15 cellular contexts compared by ENCODE assay signal in the genomic region with DNA sequence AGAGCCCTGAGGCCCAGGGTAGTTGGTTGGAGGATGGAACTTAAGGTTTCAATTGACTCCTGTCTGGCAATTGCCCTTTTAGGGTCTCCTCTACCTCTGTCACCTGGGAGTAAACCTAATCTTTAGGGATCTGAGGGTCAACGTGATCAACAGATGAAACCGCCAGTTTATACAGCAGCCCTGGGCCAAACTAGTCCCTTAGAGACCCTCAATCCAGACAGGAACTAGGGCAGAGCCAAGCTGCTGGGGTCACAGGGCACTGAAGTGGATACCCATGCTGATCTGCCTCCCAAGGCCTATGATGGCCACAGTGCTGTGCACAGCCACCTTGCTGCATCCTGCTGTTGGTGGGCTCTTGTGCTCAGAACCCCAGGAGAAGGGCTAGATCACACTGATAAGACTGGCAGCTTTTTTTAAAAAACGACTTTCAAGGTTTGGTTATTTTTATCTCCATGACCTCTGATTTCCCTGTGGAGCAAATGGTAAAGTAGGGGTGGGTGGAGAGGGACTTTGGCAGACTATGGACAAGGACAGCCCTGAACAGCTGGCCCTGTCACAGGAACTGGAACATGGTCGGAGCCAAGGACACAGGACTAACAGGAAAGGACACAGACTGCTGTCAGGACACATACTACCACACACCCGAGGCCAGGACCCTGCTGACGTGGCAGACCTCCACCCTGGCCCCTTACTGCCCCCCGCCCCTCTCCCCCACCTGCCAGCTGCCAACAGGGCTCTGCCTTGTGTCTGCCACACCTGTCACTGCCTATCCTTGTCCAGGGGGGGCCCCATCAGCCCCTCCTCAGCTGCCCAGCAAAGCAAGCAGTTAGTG. TPM values are rescaled to one million over a fixed set of nuclear protein-coding genes. Genes with fewer than 3 reads are reported as not detected.
DNase-seq lines count a peak whose midpoint lies in the region; ATAC-seq, FAIRE-seq and TF ChIP-seq lines count a peak whose summit lies in the region.
"Had no signal": no experiment of that assay in that cellular context is flagged by ENCODE, and none has a peak within 500 bp of the region (broad histone marks: within the 10 kb centered on the region; RNA-seq: fewer than 3 reads in every experiment).

No MANE protein-coding gene starts in this region.

- H3K36me3 Mint-ChIP-seq in activated naive CD4-positive, alpha-beta T cell treated with anti-CD3 and anti-CD28 coated beads, Interleukin-2, amount 10 ng/mL, durations not matched to agents 7 days and 5 days: peaks cover 4% of the 10 kb centered on the region
- no peaks in the 10 kb centered on the region for H3K36me3 Mint-ChIP-seq in activated naive CD4-positive, alpha-beta T cell treated with anti-CD3 and anti-CD28 coated beads for 36 hours (ENCODE audit: low read depth)
- no peaks in the 10 kb centered on the region for H3K36me3 Mint-ChIP-seq in neural progenitor cell

- CTCF ChIA-PET in activated naive CD4-positive, alpha-beta T cell treated with anti-CD3 and anti-CD28 coated beads, Interleukin-2, amount 10 ng/mL, durations not matched to agents 7 days and 5 days (lab: Charles Lee): interaction anchor here (1.0 kb wide), 1 partner anchor 22 kb away, joined by 4 read pairs; no protein-coding TSS in a partner anchor
- CTCF ChIA-PET in activated naive CD4-positive, alpha-beta T cell treated with anti-CD3 and anti-CD28 coated beads for 36 hours (lab: Charles Lee): no interaction called here
- CTCF ChIA-PET in H1 (lab: Charles Lee; ENCODE audit: partially characterized antibody): interaction anchor here (0.9 kb wide), 1 partner anchor 140 kb away, joined by 3 read pairs; a partner anchor contains a TSS

- no peak overlapping the region for H3K4ac ChIP-seq in H1 (replicated peaks; ENCODE audit: insufficient read length, low read depth, low read length)

- H4K20me1 ChIP-seq in H1 (replicated peaks in 1 of 2; ENCODE audit: control insufficient read depth in 1 of 2, insufficient read depth in 2 of 2, low read length in 2 of 2): no peaks in the 10 kb centered on the region
- H4K20me1 ChIP-seq in neural progenitor cell (ENCODE audit: low read depth): no peaks in the 10 kb centered on the region

- no peak overlapping the region for H3K27ac ChIP-seq in H1 (ENCODE audit: low read depth, low read length)
- H3K27ac ChIP-seq in lung (ENCODE audit: low read depth in 1 of 2, low read length in 1 of 2): peak overlapping the region; percentile 21 to 93
- peak overlapping the region in 2 of 3 donors; percentile 16 to 56 for H3K27ac ChIP-seq in thyroid gland
- H3K27ac ChIP-seq in neural progenitor cell: no peak overlapping the region
- H3K27ac ChIP-seq: hepatocyte had no signal

- H3K4me3 ChIP-seq in H1 (ENCODE audit: extremely low read depth in 1 of 4, insufficient read depth in 2 of 4, low read depth in 3 of 4, low read length in 4 of 4) (no peak overlapping the region), lung (no peak overlapping the region), thyroid gland (replicated peaks in 1 of 3) (no peak overlapping the region), neural progenitor cell (no peak overlapping the region)
- H3K4me3 ChIP-seq: GM23338, hepatocyte, sigmoid colon had no signal

- H3K79me1 ChIP-seq in H1 (ENCODE audit: low read depth, low read length): no peaks in the 10 kb centered on the region

- no peak overlapping the region for H3K18ac ChIP-seq in H1 (ENCODE audit: extremely low read depth, low read length)

- H3K9ac ChIP-seq in H1 (replicated peaks in 1 of 4; ENCODE audit: extremely low read depth in 1 of 4, low read depth in 3 of 4, low read length in 3 of 4) (no peak overlapping the region), neural progenitor cell (no peak overlapping the region)

- H3K27ac Mint-ChIP-seq in activated naive CD4-positive, alpha-beta T cell treated with anti-CD3 and anti-CD28 coated beads, Interleukin-2, amount 10 ng/mL, durations not matched to agents 7 days and 5 days: peak overlapping the region; percentile 39
- no peak overlapping the region for H3K27ac Mint-ChIP-seq in activated naive CD4-positive, alpha-beta T cell treated with anti-CD3 and anti-CD28 coated beads for 36 hours
- H3K27ac Mint-ChIP-seq in neural progenitor cell: no peak overlapping the region
- H3K27ac Mint-ChIP-seq: GM23338 had no signal

- TF ChIP-seq EP300 in H1 (IDR thresholded peaks at IDR 0.05; ENCODE audit: borderline replicate concordance in 1 of 2, low read depth in 2 of 2, low read length in 2 of 2): no peak

- H3K23ac ChIP-seq in H1 (ENCODE audit: insufficient read length): no peak overlapping the region

- H3K4me1 ChIP-seq in H1 (replicated peaks in 1 of 4; ENCODE audit: control insufficient read depth in 3 of 4, insufficient read depth in 4 of 4, low read length in 3 of 4): peaks cover 0 to 3% (median under 1%) of the 10 kb centered on the region in 4 experiments; a peak in 3 of 7 replicates
- peaks cover 4 to 8% of the 10 kb centered on the region in 2 donors for H3K4me1 ChIP-seq in lung (ENCODE audit: control insufficient read depth in 2 of 2, insufficient read depth in 2 of 2, low read length in 2 of 2)
- peaks cover 4 to 7% of the 10 kb centered on the region in 2 donors for H3K4me1 ChIP-seq in thyroid gland
- no peaks in the 10 kb centered on the region for H3K4me1 ChIP-seq in neural progenitor cell

- WGBS in H1 (ENCODE audit: extremely low coverage in 1 of 2, insufficient coverage in 1 of 2, insufficient read length in 1 of 2, insufficient replicate concordance in 2 of 2, low coverage in 1 of 2, low lambda C conversion rate in 2 of 2, missing lambda C conversion rate in 1 of 2), 2 experiments: 81% methylated on average over 6 of the region's 7 CpGs; no CpG with 5 or more reads in 1 of the 2 experiments
- 56 to 77% methylated on average over 7 of the region's 7 CpGs for WGBS in lung, 2 donors
- WGBS in thyroid gland, 2 donors: 55 to 66% methylated on average over 4 to 5 of the region's 7 CpGs

- intact Hi-C loops in activated naive CD4-positive, alpha-beta T cell treated with anti-CD3 and anti-CD28 coated beads for 36 hours (cut with micrococcal nuclease): no loop called here
- intact Hi-C loops in thyroid gland (cut with DNase I): no loop called here

- H3K27me3 ChIP-seq in H1 (replicated peaks in 1 of 4; ENCODE audit: control insufficient read depth in 3 of 4, extremely low read depth in 1 of 4, insufficient read depth in 3 of 4, low read length in 3 of 4) (no peaks in the 10 kb centered on the region), lung (ENCODE audit: control insufficient read depth, insufficient read depth) (no peaks in the 10 kb centered on the region), thyroid gland (no peaks in the 10 kb centered on the region), neural progenitor cell (no peaks in the 10 kb centered on the region)
- H3K27me3 ChIP-seq: hepatocyte, sigmoid colon had no signal

- H3K56ac ChIP-seq in H1 (replicated peaks; ENCODE audit: insufficient read length, low read depth, low read length): no peak overlapping the region

- H3K27me3 Mint-ChIP-seq in activated naive CD4-positive, alpha-beta T cell treated with anti-CD3 and anti-CD28 coated beads, Interleukin-2, amount 10 ng/mL, durations not matched to agents 7 days and 5 days: no peaks in the 10 kb centered on the region
- no peaks in the 10 kb centered on the region for H3K27me3 Mint-ChIP-seq in activated naive CD4-positive, alpha-beta T cell treated with anti-CD3 and anti-CD28 coated beads for 36 hours (ENCODE audit: low read depth)
- H3K27me3 Mint-ChIP-seq in neural progenitor cell (ENCODE audit: insufficient read depth, low read depth): peaks cover 4% of the 10 kb centered on the region

- H3K4me2 ChIP-seq in H1 (ENCODE audit: insufficient read depth in 1 of 2, low read depth in 2 of 2, low read length in 2 of 2) (no peak overlapping the region), neural progenitor cell (no peak overlapping the region)
- H3K4me2 ChIP-seq: GM23338, hepatocyte had no signal

- peaks cover 35% of the 10 kb centered on the region for H3K4me1 Mint-ChIP-seq in activated naive CD4-positive, alpha-beta T cell treated with anti-CD3 and anti-CD28 coated beads, Interleukin-2, amount 10 ng/mL, durations not matched to agents 7 days and 5 days
- H3K4me1 Mint-ChIP-seq in activated naive CD4-positive, alpha-beta T cell treated with anti-CD3 and anti-CD28 coated beads for 36 hours (ENCODE audit: low read depth): peaks cover 20% of the 10 kb centered on the region
- peaks cover 5% of the 10 kb centered on the region for H3K4me1 Mint-ChIP-seq in neural progenitor cell

- no peak for TF ChIP-seq RAD21 in H1 (IDR thresholded peaks at IDR 0.05 in 1 of 2, conservative IDR thresholded peaks at IDR 0.05 in 1 of 2; ENCODE audit: low read depth in 2 of 2, low read length in 2 of 2)

- H2AK5ac ChIP-seq in H1 (ENCODE audit: low read depth, low read length): no peak overlapping the region

- H3K79me2 ChIP-seq in H1 (ENCODE audit: control insufficient read depth in 1 of 2, insufficient read depth in 2 of 2, low read length in 2 of 2) (no peaks in the 10 kb centered on the region), neural progenitor cell (ENCODE audit: low read depth) (no peaks in the 10 kb centered on the region)
- H3K79me2 ChIP-seq: hepatocyte had no signal

- ATAC-seq in lung (ENCODE audit: insufficient read depth, low FRiP score): no peak
- no peak for ATAC-seq in GM21786 (IDR thresholded peaks at IDR 0.05; ENCODE audit: unreplicated experiment)
- ATAC-seq: GM23338; stimulated activated naive CD8-positive, alpha-beta T cell treated with anti-CD3 and anti-CD28 coated beads, Interleukin-15, Interleukin-2, amounts not matched to agents 100 U/mL and 50 U/mL, for 24 hours had no signal

- H4K8ac ChIP-seq in H1 (ENCODE audit: extremely low read depth, insufficient read depth, low read length): no peak overlapping the region

- FAIRE-seq in H1 (lab: Jason Lieb, UNC): no peak
- FAIRE-seq: colon had no signal

- TF ChIP-seq CTCF in H1 (IDR thresholded peaks at IDR 0.05; ENCODE audit: control extremely low read depth in 1 of 3, insufficient read depth in 1 of 3, low read depth in 1 of 3, low read length in 3 of 3) (no peak), lung (IDR thresholded peaks at IDR 0.05; ENCODE audit: control extremely low read depth, extremely low read depth) (no peak), thyroid gland (IDR thresholded peaks at IDR 0.05) (no peak), neural progenitor cell (IDR thresholded peaks at IDR 0.05) (no peak), GM13977 (IDR thresholded peaks at IDR 0.05; ENCODE audit: extremely low read depth, insufficient read depth, missing control alignments) (no peak)

- H4K91ac ChIP-seq in H1 (replicated peaks; ENCODE audit: insufficient read length, low read length): no peak overlapping the region

- H3K23me2 ChIP-seq in H1 (ENCODE audit: low read depth, low read length): peaks cover 5% of the 10 kb centered on the region; the same call in 1 of the 2 replicates

- no peaks in the 10 kb centered on the region for H3K9me3 ChIP-seq in H1 (ENCODE audit: insufficient read depth in 2 of 2, low read depth in 1 of 2, low read length in 1 of 2)
- no peaks in the 10 kb centered on the region for H3K9me3 ChIP-seq in lung (ENCODE audit: control insufficient read depth in 2 of 2, insufficient read depth in 1 of 2, low read length in 1 of 2)
- no peaks in the 10 kb centered on the region for H3K9me3 ChIP-seq in thyroid gland
- H3K9me3 ChIP-seq in neural progenitor cell (ENCODE audit: low read depth): no peaks in the 10 kb centered on the region
- H3K9me3 ChIP-seq: sigmoid colon had no signal

- no peak overlapping the region for H2BK20ac ChIP-seq in H1 (ENCODE audit: low read length)

- no peaks in the 10 kb centered on the region for H3K9me3 Mint-ChIP-seq in activated naive CD4-positive, alpha-beta T cell treated with anti-CD3 and anti-CD28 coated beads, Interleukin-2, amount 10 ng/mL, durations not matched to agents 7 days and 5 days
- no peaks in the 10 kb centered on the region for H3K9me3 Mint-ChIP-seq in activated naive CD4-positive, alpha-beta T cell treated with anti-CD3 and anti-CD28 coated beads for 36 hours
- no peaks in the 10 kb centered on the region for H3K9me3 Mint-ChIP-seq in neural progenitor cell
- H3K9me3 Mint-ChIP-seq: GM23338 had no signal

- H2BK120ac ChIP-seq in H1 (replicated peaks; ENCODE audit: low read depth, low read length): no peak overlapping the region

- H2BK5ac ChIP-seq in H1 (ENCODE audit: low read depth, low read length): no peak overlapping the region

- in situ Hi-C loops in GM13977 (cut with MboI; ENCODE audit: low pct_unique_long_range_greater_than_20kb, low sequenced_read_pairs, unreplicated experiment): no loop called here

- H2AFZ ChIP-seq in H1 (ENCODE audit: low read length) (no peak overlapping the region), neural progenitor cell (replicated peaks) (no peak overlapping the region)
- H2AFZ ChIP-seq: GM23338, hepatocyte had no signal

- no peak overlapping the region for H2BK12ac ChIP-seq in H1 (ENCODE audit: low read depth, low read length)

- POLR2A ChIA-PET in H1 (lab: Charles Lee; ENCODE audit: partially characterized antibody): interaction anchor here (0.6 to 11.1 kb wide), 6 partner anchors 9 to 46 kb away, joined by 3 to 96 read pairs (median 6); a partner anchor contains a TSS

- no peaks in the 10 kb centered on the region for H3K36me3 ChIP-seq in H1 (ENCODE audit: control insufficient read depth in 2 of 4, insufficient read depth in 4 of 4, low read length in 3 of 4)
- H3K36me3 ChIP-seq in lung (ENCODE audit: control insufficient read depth in 2 of 2, insufficient read depth in 2 of 2, low read length in 2 of 2): no peaks in the 10 kb centered on the region
- no peaks in the 10 kb centered on the region for H3K36me3 ChIP-seq in thyroid gland
- H3K36me3 ChIP-seq in neural progenitor cell: no peaks in the 10 kb centered on the region
- H3K36me3 ChIP-seq: sigmoid colon had no signal

- 0 out of 2 replicates have a peak overlapping the region, but pooled peaks have one; percentile 5 for H2BK15ac ChIP-seq in H1 (ENCODE audit: low read length)

- peaks cover 13% of the 10 kb centered on the region for H3F3A ChIP-seq in neural progenitor cell (ENCODE audit: low read depth)

- no peak for DNase-seq in activated naive CD4-positive, alpha-beta T cell treated with anti-CD3 and anti-CD28 coated beads, Interleukin-2, amount 10 ng/mL, durations not matched to agents 7 days and 5 days
- no peak for DNase-seq in activated naive CD4-positive, alpha-beta T cell treated with anti-CD3 and anti-CD28 coated beads for 36 hours
- DNase-seq in H1 (ENCODE audit: low read depth in 1 of 2, low spot score in 2 of 2): no peak
- no peak for DNase-seq in lung (ENCODE audit: low spot score)
- DNase-seq in thyroid gland: peak in 1 of 2 donors; percentile 8
- DNase-seq in neural progenitor cell (ENCODE audit: low spot score): no peak
- no peak for DNase-seq in GM13977 (ENCODE audit: low spot score)
- DNase-seq: activated CD8-positive, alpha-beta memory T cell treated with anti-CD3 and anti-CD28 coated beads, Interleukin-2, amount 50 U/mL, for 48 hours; sigmoid colon; stimulated activated naive CD8-positive, alpha-beta T cell treated with anti-CD3 and anti-CD28 coated beads, Interleukin-15, Interleukin-2, amounts not matched to agents 100 U/mL and 50 U/mL, for 24 hours had no signal

- no peak overlapping the region for H4K5ac ChIP-seq in H1 (ENCODE audit: insufficient read length, low read depth, low read length)

- TF ChIP-seq POLR2A in H1 (IDR thresholded peaks at IDR 0.05; ENCODE audit: control extremely low read depth in 1 of 2, low read depth in 2 of 2, low read length in 2 of 2) (no peak), thyroid gland (IDR thresholded peaks at IDR 0.05) (no peak)

- H3K4me3 Mint-ChIP-seq in activated naive CD4-positive, alpha-beta T cell treated with anti-CD3 and anti-CD28 coated beads, Interleukin-2, amount 10 ng/mL, durations not matched to agents 7 days and 5 days: no peak overlapping the region
- no peak overlapping the region for H3K4me3 Mint-ChIP-seq in activated naive CD4-positive, alpha-beta T cell treated with anti-CD3 and anti-CD28 coated beads for 36 hours
- no peak overlapping the region for H3K4me3 Mint-ChIP-seq in neural progenitor cell
- H3K4me3 Mint-ChIP-seq: GM23338 had no signal

- H3K14ac ChIP-seq in H1 (ENCODE audit: insufficient read length): no peak overlapping the region

RNA-seq across cellular contexts. Expression of a gene that starts 0.5 kb away (rescaled TPM):
- total RNA-seq in activated naive CD4-positive, alpha-beta T cell treated with anti-CD3 and anti-CD28 coated beads for 36 hours: under 1 TPM; 0.19 to 0.30 TPM
- 0.33 and 0.76 TPM in 2 replicates for total RNA-seq in H1 (2021; fragmentation: NEBNext Ultra II Directional; extraction: Animal tissue kit (Norgen Biotek cat#: 25700))
- polyA plus RNA-seq in H1 (2011; rRNA removed): 0.53 and 0.80 TPM in 2 replicates
- 0.31 TPM for polyA plus RNA-seq in H1 (2011; cell fraction: cytosol; rRNA removed)
- polyA plus RNA-seq in H1 (2011; cell fraction: nucleus; rRNA removed): 1.1 TPM
- polyA plus RNA-seq in H1 (2012, experiment 1 of 2): 0.17 to 0.74 TPM (median 0.45 TPM) in 3 of 4 replicates, not detected in the other
- 0.39 TPM for polyA plus RNA-seq in H1 (2012, experiment 2 of 2)
- 0.39 TPM for polyA plus RNA-seq in H1 (2013, experiment 1 of 2)
- 0.13 TPM for polyA plus RNA-seq in H1 (2013, experiment 2 of 2)
- polyA minus RNA-seq in H1 (2011; rRNA and poly(A)+ RNA removed): 0.29 TPM in 1 of 2 replicates, not detected in the other
- not detected for polyA minus RNA-seq in H1 (2011; cell fraction: cytosol; rRNA and poly(A)+ RNA removed)
- not detected for polyA minus RNA-seq in H1 (2011; cell fraction: nucleus; rRNA and poly(A)+ RNA removed)
- total RNA-seq in lung: under 1 TPM; 0.48 to 0.83 TPM
- polyA plus RNA-seq in lung: 1 to 10 TPM in 1 of 2 donors, under 1 TPM in 1; 0.93 to 1.4 TPM
- total RNA-seq in thyroid gland: 1 to 10 TPM in 2 of 4 donors, under 1 TPM in 1, not detected in 1; 0.63 to 3.5 (median 2.7) TPM
- 0.77 and 1.2 TPM in 2 replicates for total RNA-seq in neural progenitor cell (ENCODE audit: low replicate concordance)
- total RNA-seq: GM23338, SK-MEL-5 had no signal

RNA-seq across cellular contexts. Expression of a gene that starts 5.1 kb away (rescaled TPM):
- 100 to 1,000 TPM; 406 to 416 TPM for total RNA-seq in activated naive CD4-positive, alpha-beta T cell treated with anti-CD3 and anti-CD28 coated beads for 36 hours
- total RNA-seq in H1 (2021; fragmentation: NEBNext Ultra II Directional; extraction: Animal tissue kit (Norgen Biotek cat#: 25700)): 85.9 and 91.7 TPM in 2 replicates
- polyA plus RNA-seq in H1 (2011; rRNA removed) (57.4 and 74.9 TPM in 2 replicates), lung (100 to 1,000 TPM; 286 to 311 TPM)
- 62.9 TPM for polyA plus RNA-seq in H1 (2011; cell fraction: cytosol; rRNA removed)
- 52.4 TPM for polyA plus RNA-seq in H1 (2011; cell fraction: nucleus; rRNA removed)
- 113 to 118 TPM (median 116 TPM) in 4 replicates for polyA plus RNA-seq in H1 (2012, experiment 1 of 2)
- polyA plus RNA-seq in H1 (2012, experiment 2 of 2): 77.2 TPM
- polyA plus RNA-seq in H1 (2013, experiment 1 of 2): 86.1 TPM
- polyA plus RNA-seq in H1 (2013, experiment 2 of 2): 80.8 TPM
- 16.0 and 19.0 TPM in 2 replicates for polyA minus RNA-seq in H1 (2011; rRNA and poly(A)+ RNA removed)
- polyA minus RNA-seq in H1 (2011; cell fraction: cytosol; rRNA and poly(A)+ RNA removed): 15.7 TPM
- 13.6 TPM for polyA minus RNA-seq in H1 (2011; cell fraction: nucleus; rRNA and poly(A)+ RNA removed)
- total RNA-seq in lung (100 to 1,000 TPM; 125 to 192 TPM), thyroid gland (100 to 1,000 TPM; 117 to 193 (median 186) TPM), neural progenitor cell (ENCODE audit: low replicate concordance) (32.7 and 37.5 TPM in 2 replicates)

RNA-seq across cellular contexts. Expression of a gene that starts 10.5 kb away (rescaled TPM):
- total RNA-seq in activated naive CD4-positive, alpha-beta T cell treated with anti-CD3 and anti-CD28 coated beads for 36 hours: 10 to 100 TPM; 38.4 to 38.9 TPM
- 36.9 and 38.4 TPM in 2 replicates for total RNA-seq in H1 (2021; fragmentation: NEBNext Ultra II Directional; extraction: Animal tissue kit (Norgen Biotek cat#: 25700))
- polyA plus RNA-seq in H1 (2011; rRNA removed) (47.2 and 60.1 TPM in 2 replicates), lung (10 to 100 TPM; 15.7 to 29.4 TPM)
- polyA plus RNA-seq in H1 (2011; cell fraction: cytosol; rRNA removed): 42.1 TPM
- 90.2 TPM for polyA plus RNA-seq in H1 (2011; cell fraction: nucleus; rRNA removed)
- polyA plus RNA-seq in H1 (2012, experiment 1 of 2): 34.6 to 55.3 TPM (median 47.6 TPM) in 4 replicates
- polyA plus RNA-seq in H1 (2012, experiment 2 of 2): 51.0 TPM
- polyA plus RNA-seq in H1 (2013, experiment 1 of 2): 27.4 TPM
- polyA plus RNA-seq in H1 (2013, experiment 2 of 2): 24.6 TPM
- 17.0 and 18.8 TPM in 2 replicates for polyA minus RNA-seq in H1 (2011; rRNA and poly(A)+ RNA removed)
- 6.8 TPM for polyA minus RNA-seq in H1 (2011; cell fraction: cytosol; rRNA and poly(A)+ RNA removed)
- 30.6 TPM for polyA minus RNA-seq in H1 (2011; cell fraction: nucleus; rRNA and poly(A)+ RNA removed)
- total RNA-seq in lung (10 to 100 TPM in 1 of 2 donors, 1 to 10 TPM in 1; 4.6 to 24.3 TPM), thyroid gland (10 to 100 TPM in 3 of 4 donors, 1 to 10 TPM in 1; 8.3 to 25.5 (median 16.9) TPM), neural progenitor cell (ENCODE audit: low replicate concordance) (14.0 and 23.8 TPM in 2 replicates)

RNA-seq across cellular contexts. Expression of a gene that starts 15.5 kb away (rescaled TPM):
- 100 to 1,000 TPM; 392 to 404 TPM for total RNA-seq in activated naive CD4-positive, alpha-beta T cell treated with anti-CD3 and anti-CD28 coated beads for 36 hours
- total RNA-seq in H1 (2021; fragmentation: NEBNext Ultra II Directional; extraction: Animal tissue kit (Norgen Biotek cat#: 25700)): 111 and 118 TPM in 2 replicates
- polyA plus RNA-seq in H1 (2011; rRNA removed) (71.8 and 76.8 TPM in 2 replicates), lung (100 to 1,000 TPM; 283 to 328 TPM)
- polyA plus RNA-seq in H1 (2011; cell fraction: cytosol; rRNA removed): 87.1 TPM
- 241 TPM for polyA plus RNA-seq in H1 (2011; cell fraction: nucleus; rRNA removed)
- polyA plus RNA-seq in H1 (2012, experiment 1 of 2): 144 to 207 TPM (median 148 TPM) in 4 replicates
- 78.0 TPM for polyA plus RNA-seq in H1 (2012, experiment 2 of 2)
- 118 TPM for polyA plus RNA-seq in H1 (2013, experiment 1 of 2)
- 113 TPM for polyA plus RNA-seq in H1 (2013, experiment 2 of 2)
- 37.7 and 47.5 TPM in 2 replicates for polyA minus RNA-seq in H1 (2011; rRNA and poly(A)+ RNA removed)
- polyA minus RNA-seq in H1 (2011; cell fraction: cytosol; rRNA and poly(A)+ RNA removed): 30.2 TPM
- polyA minus RNA-seq in H1 (2011; cell fraction: nucleus; rRNA and poly(A)+ RNA removed): 44.3 TPM
- total RNA-seq in lung (100 to 1,000 TPM in 1 of 2 donors, 10 to 100 TPM in 1; 89.1 to 178 TPM), thyroid gland (10 to 100 TPM; 31.3 to 66.6 (median 47.5) TPM), neural progenitor cell (ENCODE audit: low replicate concordance) (43.5 and 53.5 TPM in 2 replicates)

RNA-seq across cellular contexts. Expression of a gene that starts 16.2 kb away (rescaled TPM):
- total RNA-seq in activated naive CD4-positive, alpha-beta T cell treated with anti-CD3 and anti-CD28 coated beads for 36 hours: 1 to 10 TPM; 1.7 to 1.9 TPM
- 1.1 TPM in 2 replicates for total RNA-seq in H1 (2021; fragmentation: NEBNext Ultra II Directional; extraction: Animal tissue kit (Norgen Biotek cat#: 25700))
- polyA plus RNA-seq in H1 (2011; rRNA removed) (2.1 and 2.2 TPM in 2 replicates), lung (1 to 10 TPM; 2.7 TPM)
- polyA plus RNA-seq in H1 (2011; cell fraction: cytosol; rRNA removed): 1.9 TPM
- polyA plus RNA-seq in H1 (2011; cell fraction: nucleus; rRNA removed): 1.8 TPM
- 0.39 to 1.3 TPM (median 0.65 TPM) in 4 replicates for polyA plus RNA-seq in H1 (2012, experiment 1 of 2)
- 1.0 TPM for polyA plus RNA-seq in H1 (2012, experiment 2 of 2)
- polyA plus RNA-seq in H1 (2013, experiment 1 of 2): 1.1 TPM
- 1.3 TPM for polyA plus RNA-seq in H1 (2013, experiment 2 of 2)
- 0.95 and 1.5 TPM in 2 replicates for polyA minus RNA-seq in H1 (2011; rRNA and poly(A)+ RNA removed)
- 0.51 TPM for polyA minus RNA-seq in H1 (2011; cell fraction: cytosol; rRNA and poly(A)+ RNA removed)
- 2.5 TPM for polyA minus RNA-seq in H1 (2011; cell fraction: nucleus; rRNA and poly(A)+ RNA removed)
- total RNA-seq in lung (1 to 10 TPM; 3.6 to 5.4 TPM), thyroid gland (10 to 100 TPM in 2 of 4 donors, 1 to 10 TPM in 2; 2.1 to 11.7 (median 8.4) TPM), neural progenitor cell (ENCODE audit: low replicate concordance) (0.54 and 1.9 TPM in 2 replicates)

Comparison
In these comparisons a context has a peak if more than half of its experiments do, and no peak if none do; other contexts are left out.
1. H3K27ac ChIP-seq: peak in lung (2 of 2) and thyroid gland (2 of 3); none in H1 (single experiment) and neural progenitor cell (single experiment).